ENCODE assay signal across 1 cellular context in genomic region chr12:25469861-25470260, GRCh38.
TF ChIP-seq lines count a peak whose summit lies in the region.

No MANE protein-coding gene starts in this region.

TF ChIP-seq in IMR-90, 13 proteins besides CTCF, POLR2A, EP300 and RAD21:
- TF ChIP-seq MXI1 (IDR thresholded peaks at IDR 0.05; ENCODE audit: borderline replicate concordance, low read depth, low read length) = no peak
- TF ChIP-seq, protein P1, sequence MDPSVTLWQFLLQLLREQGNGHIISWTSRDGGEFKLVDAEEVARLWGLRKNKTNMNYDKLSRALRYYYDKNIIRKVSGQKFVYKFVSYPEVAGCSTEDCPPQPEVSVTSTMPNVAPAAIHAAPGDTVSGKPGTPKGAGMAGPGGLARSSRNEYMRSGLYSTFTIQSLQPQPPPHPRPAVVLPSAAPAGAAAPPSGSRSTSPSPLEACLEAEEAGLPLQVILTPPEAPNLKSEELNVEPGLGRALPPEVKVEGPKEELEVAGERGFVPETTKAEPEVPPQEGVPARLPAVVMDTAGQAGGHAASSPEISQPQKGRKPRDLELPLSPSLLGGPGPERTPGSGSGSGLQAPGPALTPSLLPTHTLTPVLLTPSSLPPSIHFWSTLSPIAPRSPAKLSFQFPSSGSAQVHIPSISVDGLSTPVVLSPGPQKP (IDR thresholded peaks at IDR 0.05; ENCODE audit: borderline replicate concordance, low read depth, low read length) = no peak
- TF ChIP-seq RCOR1 (IDR thresholded peaks at IDR 0.05; ENCODE audit: insufficient replicate concordance, low read length) = no peak
- TF ChIP-seq SMC3 (IDR thresholded peaks at IDR 0.05; ENCODE audit: low read depth, low read length) = no peak
- TF ChIP-seq CEBPB (IDR thresholded peaks at IDR 0.05; ENCODE audit: low read depth, low read length) = no peak
- no peak for TF ChIP-seq BHLHE40 (IDR thresholded peaks at IDR 0.05; ENCODE audit: low read depth, low read length)
- no peak for TF ChIP-seq RFX5 (IDR thresholded peaks at IDR 0.05; ENCODE audit: low read depth, low read length)
